In the genomic region with DNA sequence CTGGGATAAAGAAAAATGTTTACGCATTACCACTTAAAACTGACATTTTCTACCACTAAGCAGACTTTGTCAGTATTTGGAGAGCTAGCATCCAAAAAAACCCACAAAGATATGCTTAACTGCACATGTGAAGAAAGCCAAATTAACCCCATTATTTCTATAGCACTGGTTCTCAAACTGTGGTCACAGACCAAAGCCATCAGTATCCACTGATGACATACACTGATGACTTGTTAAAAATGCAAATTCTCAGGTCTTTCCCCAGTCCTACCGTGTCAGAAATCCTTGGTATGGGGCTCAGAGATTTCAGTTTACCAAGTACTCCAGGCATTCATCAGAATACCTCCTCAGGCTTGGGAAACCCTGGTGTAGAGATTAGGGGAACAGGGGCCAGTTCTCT, we compare ENCODE assay signal across 1 cellular context.
TF ChIP-seq lines count a peak whose summit lies in the region.

No MANE protein-coding gene starts in this region.

TF ChIP-seq in GM23338, 12 proteins besides CTCF, POLR2A, EP300 and RAD21 (continued from another document):
- TF ChIP-seq, protein P1, sequence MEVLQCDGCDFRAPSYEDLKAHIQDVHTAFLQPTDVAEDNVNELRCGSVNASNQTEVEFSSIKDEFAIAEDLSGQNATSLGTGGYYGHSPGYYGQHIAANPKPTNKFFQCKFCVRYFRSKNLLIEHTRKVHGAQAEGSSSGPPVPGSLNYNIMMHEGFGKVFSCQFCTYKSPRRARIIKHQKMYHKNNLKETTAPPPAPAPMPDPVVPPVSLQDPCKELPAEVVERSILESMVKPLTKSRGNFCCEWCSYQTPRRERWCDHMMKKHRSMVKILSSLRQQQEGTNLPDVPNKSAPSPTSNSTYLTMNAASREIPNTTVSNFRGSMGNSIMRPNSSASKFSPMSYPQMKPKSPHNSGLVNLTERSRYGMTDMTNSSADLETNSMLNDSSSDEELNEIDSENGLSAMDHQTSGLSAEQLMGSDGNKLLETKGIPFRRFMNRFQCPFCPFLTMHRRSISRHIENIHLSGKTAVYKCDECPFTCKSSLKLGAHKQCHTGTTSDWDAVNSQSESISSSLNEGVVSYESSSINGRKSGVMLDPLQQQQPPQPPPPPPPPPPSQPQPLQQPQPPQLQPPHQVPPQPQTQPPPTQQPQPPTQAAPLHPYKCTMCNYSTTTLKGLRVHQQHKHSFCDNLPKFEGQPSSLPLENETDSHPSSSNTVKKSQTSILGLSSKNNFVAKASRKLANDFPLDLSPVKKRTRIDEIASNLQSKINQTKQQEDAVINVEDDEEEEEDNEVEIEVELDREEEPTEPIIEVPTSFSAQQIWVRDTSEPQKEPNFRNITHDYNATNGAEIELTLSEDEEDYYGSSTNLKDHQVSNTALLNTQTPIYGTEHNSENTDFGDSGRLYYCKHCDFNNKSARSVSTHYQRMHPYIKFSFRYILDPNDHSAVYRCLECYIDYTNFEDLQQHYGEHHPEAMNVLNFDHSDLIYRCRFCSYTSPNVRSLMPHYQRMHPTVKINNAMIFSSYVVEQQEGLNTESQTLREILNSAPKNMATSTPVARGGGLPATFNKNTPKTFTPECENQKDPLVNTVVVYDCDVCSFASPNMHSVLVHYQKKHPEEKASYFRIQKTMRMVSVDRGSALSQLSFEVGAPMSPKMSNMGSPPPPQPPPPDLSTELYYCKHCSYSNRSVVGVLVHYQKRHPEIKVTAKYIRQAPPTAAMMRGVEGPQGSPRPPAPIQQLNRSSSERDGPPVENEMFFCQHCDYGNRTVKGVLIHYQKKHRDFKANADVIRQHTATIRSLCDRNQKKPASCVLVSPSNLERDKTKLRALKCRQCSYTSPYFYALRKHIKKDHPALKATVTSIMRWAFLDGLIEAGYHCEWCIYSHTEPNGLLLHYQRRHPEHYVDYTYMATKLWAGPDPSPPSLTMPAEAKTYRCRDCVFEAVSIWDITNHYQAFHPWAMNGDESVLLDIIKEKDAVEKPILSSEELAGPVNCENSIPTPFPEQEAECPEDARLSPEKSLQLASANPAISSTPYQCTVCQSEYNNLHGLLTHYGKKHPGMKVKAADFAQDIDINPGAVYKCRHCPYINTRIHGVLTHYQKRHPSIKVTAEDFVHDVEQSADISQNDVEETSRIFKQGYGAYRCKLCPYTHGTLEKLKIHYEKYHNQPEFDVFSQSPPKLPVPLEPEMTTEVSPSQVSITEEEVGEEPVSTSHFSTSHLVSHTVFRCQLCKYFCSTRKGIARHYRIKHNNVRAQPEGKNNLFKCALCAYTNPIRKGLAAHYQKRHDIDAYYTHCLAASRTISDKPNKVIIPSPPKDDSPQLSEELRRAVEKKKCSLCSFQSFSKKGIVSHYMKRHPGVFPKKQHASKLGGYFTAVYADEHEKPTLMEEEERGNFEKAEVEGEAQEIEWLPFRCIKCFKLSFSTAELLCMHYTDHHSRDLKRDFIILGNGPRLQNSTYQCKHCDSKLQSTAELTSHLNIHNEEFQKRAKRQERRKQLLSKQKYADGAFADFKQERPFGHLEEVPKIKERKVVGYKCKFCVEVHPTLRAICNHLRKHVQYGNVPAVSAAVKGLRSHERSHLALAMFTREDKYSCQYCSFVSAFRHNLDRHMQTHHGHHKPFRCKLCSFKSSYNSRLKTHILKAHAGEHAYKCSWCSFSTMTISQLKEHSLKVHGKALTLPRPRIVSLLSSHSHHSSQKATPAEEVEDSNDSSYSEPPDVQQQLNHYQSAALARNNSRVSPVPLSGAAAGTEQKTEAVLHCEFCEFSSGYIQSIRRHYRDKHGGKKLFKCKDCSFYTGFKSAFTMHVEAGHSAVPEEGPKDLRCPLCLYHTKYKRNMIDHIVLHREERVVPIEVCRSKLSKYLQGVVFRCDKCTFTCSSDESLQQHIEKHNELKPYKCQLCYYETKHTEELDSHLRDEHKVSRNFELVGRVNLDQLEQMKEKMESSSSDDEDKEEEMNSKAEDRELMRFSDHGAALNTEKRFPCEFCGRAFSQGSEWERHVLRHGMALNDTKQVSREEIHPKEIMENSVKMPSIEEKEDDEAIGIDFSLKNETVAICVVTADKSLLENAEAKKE (CRISPR knock-in tag; IDR thresholded peaks at IDR 0.05): no peak
- TF ChIP-seq NANOG (IDR thresholded peaks at IDR 0.05; ENCODE audit: borderline replicate concordance): no peak
- TF ChIP-seq, protein P2, sequence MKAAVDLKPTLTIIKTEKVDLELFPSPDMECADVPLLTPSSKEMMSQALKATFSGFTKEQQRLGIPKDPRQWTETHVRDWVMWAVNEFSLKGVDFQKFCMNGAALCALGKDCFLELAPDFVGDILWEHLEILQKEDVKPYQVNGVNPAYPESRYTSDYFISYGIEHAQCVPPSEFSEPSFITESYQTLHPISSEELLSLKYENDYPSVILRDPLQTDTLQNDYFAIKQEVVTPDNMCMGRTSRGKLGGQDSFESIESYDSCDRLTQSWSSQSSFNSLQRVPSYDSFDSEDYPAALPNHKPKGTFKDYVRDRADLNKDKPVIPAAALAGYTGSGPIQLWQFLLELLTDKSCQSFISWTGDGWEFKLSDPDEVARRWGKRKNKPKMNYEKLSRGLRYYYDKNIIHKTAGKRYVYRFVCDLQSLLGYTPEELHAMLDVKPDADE (IDR thresholded peaks at IDR 0.05): no peak
- no peak for TF ChIP-seq ZNF331 (CRISPR knock-in tag; IDR thresholded peaks at IDR 0.05; ENCODE audit: low read depth)
- TF ChIP-seq, protein P3, sequence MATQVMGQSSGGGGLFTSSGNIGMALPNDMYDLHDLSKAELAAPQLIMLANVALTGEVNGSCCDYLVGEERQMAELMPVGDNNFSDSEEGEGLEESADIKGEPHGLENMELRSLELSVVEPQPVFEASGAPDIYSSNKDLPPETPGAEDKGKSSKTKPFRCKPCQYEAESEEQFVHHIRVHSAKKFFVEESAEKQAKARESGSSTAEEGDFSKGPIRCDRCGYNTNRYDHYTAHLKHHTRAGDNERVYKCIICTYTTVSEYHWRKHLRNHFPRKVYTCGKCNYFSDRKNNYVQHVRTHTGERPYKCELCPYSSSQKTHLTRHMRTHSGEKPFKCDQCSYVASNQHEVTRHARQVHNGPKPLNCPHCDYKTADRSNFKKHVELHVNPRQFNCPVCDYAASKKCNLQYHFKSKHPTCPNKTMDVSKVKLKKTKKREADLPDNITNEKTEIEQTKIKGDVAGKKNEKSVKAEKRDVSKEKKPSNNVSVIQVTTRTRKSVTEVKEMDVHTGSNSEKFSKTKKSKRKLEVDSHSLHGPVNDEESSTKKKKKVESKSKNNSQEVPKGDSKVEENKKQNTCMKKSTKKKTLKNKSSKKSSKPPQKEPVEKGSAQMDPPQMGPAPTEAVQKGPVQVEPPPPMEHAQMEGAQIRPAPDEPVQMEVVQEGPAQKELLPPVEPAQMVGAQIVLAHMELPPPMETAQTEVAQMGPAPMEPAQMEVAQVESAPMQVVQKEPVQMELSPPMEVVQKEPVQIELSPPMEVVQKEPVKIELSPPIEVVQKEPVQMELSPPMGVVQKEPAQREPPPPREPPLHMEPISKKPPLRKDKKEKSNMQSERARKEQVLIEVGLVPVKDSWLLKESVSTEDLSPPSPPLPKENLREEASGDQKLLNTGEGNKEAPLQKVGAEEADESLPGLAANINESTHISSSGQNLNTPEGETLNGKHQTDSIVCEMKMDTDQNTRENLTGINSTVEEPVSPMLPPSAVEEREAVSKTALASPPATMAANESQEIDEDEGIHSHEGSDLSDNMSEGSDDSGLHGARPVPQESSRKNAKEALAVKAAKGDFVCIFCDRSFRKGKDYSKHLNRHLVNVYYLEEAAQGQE (IDR thresholded peaks at IDR 0.05; ENCODE audit: unreplicated experiment): no peak
- TF ChIP-seq POLR2AphosphoS5 (IDR thresholded peaks at IDR 0.05; ENCODE audit: low read depth): no peak
